ENCODE assay signal across 26 cellular contexts in genomic region chr16:80023865-80024264, GRCh38.
DNase-seq lines count a peak whose midpoint lies in the region; ATAC-seq, FAIRE-seq and TF ChIP-seq lines count a peak whose summit lies in the region.
"Had no signal": no experiment of that assay in that cellular context is flagged by ENCODE, and none has a peak within 500 bp of the region (broad histone marks: within the 10 kb centered on the region; RNA-seq: fewer than 3 reads in every experiment).

No MANE protein-coding gene starts in this region.

- TF ChIP-seq POLR2A in GM12892 (IDR thresholded peaks at IDR 0.05; ENCODE audit: low read depth, low read length): no peak

- no peak overlapping the region for H3K4me3 ChIP-seq in MG63
- no peak overlapping the region for H3K4me3 ChIP-seq in mesodermal cell (ENCODE audit: extremely low read depth, insufficient read depth, low read length, poor library complexity, severe bottlenecking)
- H3K4me3 ChIP-seq: GM12878, lung, psoas muscle, uterus had no signal

- peak overlapping the region; percentile 49 for H3K27ac ChIP-seq in mesodermal cell (ENCODE audit: low read depth, low read length, severe bottlenecking)
- H3K27ac ChIP-seq: psoas muscle, uterus had no signal

- DNase-seq in COLO668 (lab: John Stamatoyannopoulos, UW; ENCODE audit: unreplicated experiment) (peak; percentile 11), MG63 (peak; percentile 26), dermis microvascular lymphatic vessel endothelial cell (ENCODE audit: low read depth in 2 of 2) (peak; percentile 61 to 86), GM12892 (ENCODE audit: insufficient read length) (no peak), NCI-H526 treated with DMSO at 0.1 percent for 48 hours (lab: John Stamatoyannopoulos, UW) (no peak)
- DNase-seq: activated CD4-positive, alpha-beta T cell treated with anti-CD3 and anti-CD28 coated beads, Interleukin-2, amount 10 ng/mL, durations not matched to agents 7 days and 5 days; activated naive CD4-positive, alpha-beta T cell treated with anti-CD3 and anti-CD28 coated beads for 36 hours; activated T-cell treated with anti-CD3 and anti-CD28 coated beads for 4 hours; caudate nucleus; CD4-positive, CD25-positive, alpha-beta regulatory T cell; effector memory CD8-positive, alpha-beta T cell; NCI-H2029 treated with DMSO at 0.1 percent for 48 hours; NCI-H69; nephron progenitor cell; PC-3; psoas muscle; stimulated activated naive CD8-positive, alpha-beta T cell treated with anti-CD3 and anti-CD28 coated beads, Interleukin-15, Interleukin-2, amounts not matched to agents 100 U/mL and 50 U/mL, for 24 hours; uterus had no signal

- ATAC-seq in GM19397 (IDR thresholded peaks at IDR 0.05; ENCODE audit: unreplicated experiment) (no peak), GM21515 (IDR thresholded peaks at IDR 0.05; ENCODE audit: unreplicated experiment) (no peak)
- ATAC-seq: effector memory CD8-positive, alpha-beta T cell; GM12878; PC-3; psoas muscle; stimulated activated naive CD8-positive, alpha-beta T cell treated with anti-CD3 and anti-CD28 coated beads, Interleukin-15, Interleukin-2, amounts not matched to agents 100 U/mL and 50 U/mL, for 24 hours had no signal

- H3K9me3 ChIP-seq in MG63: no peaks in the 10 kb centered on the region
- H3K9me3 ChIP-seq in mesodermal cell (ENCODE audit: control insufficient read depth, low read length): no peaks in the 10 kb centered on the region
- H3K9me3 ChIP-seq: psoas muscle, uterus had no signal

- H3K36me3 ChIP-seq in MG63 (no peaks in the 10 kb centered on the region), mesodermal cell (ENCODE audit: control insufficient read depth, insufficient read depth, low read length) (no peaks in the 10 kb centered on the region)
- H3K36me3 ChIP-seq: uterus had no signal

- WGBS in mesodermal cell (ENCODE audit: insufficient coverage in 2 of 2), 2 experiments: 85 to 90% methylated on average over 2 of the region's 2 CpGs

- no peaks in the 10 kb centered on the region for H3K27me3 ChIP-seq in MG63
- H3K27me3 ChIP-seq: uterus had no signal

- peaks cover 26% of the 10 kb centered on the region for H3K4me1 ChIP-seq in mesodermal cell (ENCODE audit: control insufficient read depth, insufficient read depth, low read length, poor library complexity, severe bottlenecking)
- H3K4me1 ChIP-seq: uterus had no signal

- no peak for FAIRE-seq in GM12892 (lab: Jason Lieb, UNC)
- FAIRE-seq: frontal cortex, G401.6, GM12878, H54 had no signal

Comparison
In these comparisons a context has a peak if more than half of its experiments do, and no peak if none do; other contexts are left out.
1. DNase-seq: peak in COLO668 (single experiment), MG63 (single experiment) and dermis microvascular lymphatic vessel endothelial cell (2 of 2); none in GM12892 (single experiment) and NCI-H526 treated with DMSO at 0.1 percent for 48 hours (single experiment).